In genomic region chr16:649646-650045, GRCh38 we compare ENCODE assay signal across 8 cellular contexts. TPM values are rescaled to one million over a fixed set of nuclear protein-coding genes. Genes with fewer than 3 reads are reported as not detected.
DNase-seq lines count a peak whose midpoint lies in the region; ATAC-seq and TF ChIP-seq lines count a peak whose summit lies in the region.

No MANE protein-coding gene starts in this region.

- no peaks in the 10 kb centered on the region for H3K36me3 Mint-ChIP-seq in memory B cell

- H3K9me3 Mint-ChIP-seq in memory B cell = no peaks in the 10 kb centered on the region

- H3K27ac ChIP-seq in heart right ventricle (peak overlapping the region in 9 of 10 donors; percentile 80 to 96 (median 89)), HUES6 (ENCODE audit: low read depth, low read length) (no peak overlapping the region)

- 5 to 8% methylated on average over 42 of the region's 42 CpGs for WGBS in heart right ventricle, 2 donors

- H3K4me3 Mint-ChIP-seq in memory B cell = peak overlapping the region; percentile 78

- no peaks in the 10 kb centered on the region for H3K9me3 ChIP-seq in heart right ventricle
- H3K9me3 ChIP-seq in HUES6 (ENCODE audit: control insufficient read depth, insufficient read depth, low read depth, low read length) = no peaks in the 10 kb centered on the region

- H3K4me3 ChIP-seq in heart right ventricle = peak overlapping the region; percentile 65 to 85 (median 74)
- H3K4me3 ChIP-seq in HUES6 (ENCODE audit: low read depth, low read length) = peak overlapping the region; percentile 76
- H3K4me3 ChIP-seq in astrocyte of the spinal cord (ENCODE audit: low read depth, low read length) = peak overlapping the region; percentile 61

- CTCF ChIA-PET in HEK293T (lab: Yijun Ruan, JAX) = interaction anchor here (1.0 kb wide), 1 partner anchor 59 kb away, joined by 3 read pairs; no protein-coding TSS in a partner anchor

- intact Hi-C loops in heart right ventricle (cut with DNase I) (loop anchor here in 1 of 10 donors (10.0 kb wide), 1 partner anchor 65 kb away; no protein-coding TSS in a partner anchor), Right ventricle myocardium inferior (cut with DNase I) (no loop called here)

- H3K27me3 Mint-ChIP-seq in memory B cell = no peaks in the 10 kb centered on the region

- peaks cover 0 to 15% (median 0%) of the 10 kb centered on the region in 9 donors for H3K36me3 ChIP-seq in heart right ventricle
- H3K36me3 ChIP-seq in HUES6 (ENCODE audit: control insufficient read depth, insufficient read depth, low read length) = peaks cover 17% of the 10 kb centered on the region

- in situ Hi-C loops in astrocyte of the spinal cord (cut with HindIII; ENCODE audit: low sequenced_read_pairs) = no loop called here

- H3K4me1 Mint-ChIP-seq in memory B cell = peaks cover 16% of the 10 kb centered on the region

- H3K4me1 ChIP-seq in heart right ventricle (peaks cover 31 to 55% (median 47%) of the 10 kb centered on the region in 9 donors), HUES6 (ENCODE audit: control insufficient read depth, insufficient read depth, low read length) (peaks cover 12% of the 10 kb centered on the region; the same call in 1 of the 2 replicates)

- no peaks in the 10 kb centered on the region for H3K27me3 ChIP-seq in heart right ventricle
- no peaks in the 10 kb centered on the region for H3K27me3 ChIP-seq in HUES6 (ENCODE audit: control insufficient read depth, insufficient read depth, low read length)

- no peak overlapping the region for H3K27ac Mint-ChIP-seq in memory B cell

- peak overlapping the region; percentile 76 for H3K9ac ChIP-seq in HUES6 (ENCODE audit: low read length)

- DNase-seq in heart right ventricle (no peak), Right ventricle myocardium inferior (ENCODE audit: missing footprints) (no peak), astrocyte of the spinal cord (ENCODE audit: low read depth, low spot score) (no peak), memory B cell (ENCODE audit: low spot score in 2 of 2) (no peak), HEK293T (ENCODE audit: extremely low spot score) (no peak), GOT3 (lab: John Stamatoyannopoulos, UW) (no peak)

- no peak for TF ChIP-seq CTCF in heart right ventricle (IDR thresholded peaks at IDR 0.05)
- TF ChIP-seq CTCF in astrocyte of the spinal cord (IDR thresholded peaks at IDR 0.05; ENCODE audit: low read depth, low read length) = no peak

- POLR2A ChIA-PET in HEK293T (lab: Yijun Ruan, JAX) = interaction anchor here (0.8 to 2.5 kb wide), 11 partner anchors 10 to 139 kb away, joined by 3 to 12 read pairs (median 3); partner anchors contain the start of genes CHTF18, METTL26, RHOT2 and RPUSD1

- ATAC-seq in heart right ventricle (peak in 3 of 8 donors; percentile 0 to 1 (median 1)), Right ventricle myocardium inferior (no peak), memory B cell (ENCODE audit: low read depth) (no peak), GM21526 (IDR thresholded peaks at IDR 0.05; ENCODE audit: low FRiP score, unreplicated experiment) (no peak)

TF ChIP-seq in HEK293T, 16 proteins besides CTCF, POLR2A, EP300 and RAD21:
- no peak for TF ChIP-seq FOXM1 (IDR thresholded peaks at IDR 0.05; ENCODE audit: borderline replicate concordance)
- TF ChIP-seq FOXK2 (IDR thresholded peaks at IDR 0.05) = no peak
- TF ChIP-seq PKNOX1 (IDR thresholded peaks at IDR 0.05) = no peak
- TF ChIP-seq HDGF (IDR thresholded peaks at IDR 0.05; ENCODE audit: borderline replicate concordance) = no peak
- TF ChIP-seq L3MBTL2 (conservative IDR thresholded peaks at IDR 0.05) = no peak
- TF ChIP-seq TARDBP (IDR thresholded peaks at IDR 0.05) = no peak
- no peak for TF ChIP-seq SUZ12 (IDR thresholded peaks at IDR 0.05)
- TF ChIP-seq CTBP1 (IDR thresholded peaks at IDR 0.05; ENCODE audit: borderline replicate concordance) = no peak
- no peak for TF ChIP-seq LEF1 (IDR thresholded peaks at IDR 0.05; ENCODE audit: borderline replicate concordance)
- no peak for TF ChIP-seq NFRKB (IDR thresholded peaks at IDR 0.05)
- TF ChIP-seq ARNT (IDR thresholded peaks at IDR 0.05) = no peak
- TF ChIP-seq SP1 (IDR thresholded peaks at IDR 0.05) = no peak
- TF ChIP-seq BHLHE40 (IDR thresholded peaks at IDR 0.05; ENCODE audit: borderline replicate concordance) = no peak
- no peak for TF ChIP-seq ELF4 (IDR thresholded peaks at IDR 0.05)
- no peak for TF ChIP-seq FOXA1 (IDR thresholded peaks at IDR 0.05)
- no peak for TF ChIP-seq ZNF384 (IDR thresholded peaks at IDR 0.05)

RNA-seq across cellular contexts. Expression of gene WDR90, which starts 0.5 kb away (rescaled TPM):
- total RNA-seq in heart right ventricle = 10 to 100 TPM in 4 of 10 donors, 1 to 10 TPM in 6; 7.6 to 13.7 (median 9.9) TPM
- polyA plus RNA-seq in heart right ventricle = 10 to 100 TPM in 1 of 2 donors, 1 to 10 TPM in 1; 7.1 to 23.8 TPM
- 7.7 TPM for total RNA-seq in Right ventricle myocardium inferior

RNA-seq across cellular contexts. Expression of gene MCRIP2, which starts 8.0 kb away (rescaled TPM):
- total RNA-seq in heart right ventricle = 100 to 1,000 TPM in 4 of 10 donors, 10 to 100 TPM in 6; 68.8 to 152 (median 87.8) TPM
- 100 to 1,000 TPM; 163 to 474 TPM for polyA plus RNA-seq in heart right ventricle
- total RNA-seq in Right ventricle myocardium inferior = 194 TPM

RNA-seq across cellular contexts. Expression of gene METTL26, which starts 13.5 kb away (rescaled TPM):
- 10 to 100 TPM; 34.5 to 75.9 (median 43.8) TPM for total RNA-seq in heart right ventricle
- 100 to 1,000 TPM; 123 to 237 TPM for polyA plus RNA-seq in heart right ventricle
- 53.5 TPM for total RNA-seq in Right ventricle myocardium inferior

RNA-seq across cellular contexts. Expression of gene RHOT2, which starts 18.3 kb away (rescaled TPM):
- total RNA-seq in heart right ventricle (100 to 1,000 TPM in 3 of 10 donors, 10 to 100 TPM in 7; 66.8 to 118 (median 89.2) TPM), Right ventricle myocardium inferior (86.0 TPM)
- polyA plus RNA-seq in heart right ventricle = 100 to 1,000 TPM; 101 to 261 TPM

RNA-seq across cellular contexts. Expression of gene WFIKKN1, which starts 18.9 kb away (rescaled TPM):
- total RNA-seq in heart right ventricle (under 1 TPM; 0.11 to 0.80 (median 0.27) TPM), Right ventricle myocardium inferior (0.16 TPM)
- under 1 TPM; 0.61 to 0.95 TPM for polyA plus RNA-seq in heart right ventricle
